In the genomic region with DNA sequence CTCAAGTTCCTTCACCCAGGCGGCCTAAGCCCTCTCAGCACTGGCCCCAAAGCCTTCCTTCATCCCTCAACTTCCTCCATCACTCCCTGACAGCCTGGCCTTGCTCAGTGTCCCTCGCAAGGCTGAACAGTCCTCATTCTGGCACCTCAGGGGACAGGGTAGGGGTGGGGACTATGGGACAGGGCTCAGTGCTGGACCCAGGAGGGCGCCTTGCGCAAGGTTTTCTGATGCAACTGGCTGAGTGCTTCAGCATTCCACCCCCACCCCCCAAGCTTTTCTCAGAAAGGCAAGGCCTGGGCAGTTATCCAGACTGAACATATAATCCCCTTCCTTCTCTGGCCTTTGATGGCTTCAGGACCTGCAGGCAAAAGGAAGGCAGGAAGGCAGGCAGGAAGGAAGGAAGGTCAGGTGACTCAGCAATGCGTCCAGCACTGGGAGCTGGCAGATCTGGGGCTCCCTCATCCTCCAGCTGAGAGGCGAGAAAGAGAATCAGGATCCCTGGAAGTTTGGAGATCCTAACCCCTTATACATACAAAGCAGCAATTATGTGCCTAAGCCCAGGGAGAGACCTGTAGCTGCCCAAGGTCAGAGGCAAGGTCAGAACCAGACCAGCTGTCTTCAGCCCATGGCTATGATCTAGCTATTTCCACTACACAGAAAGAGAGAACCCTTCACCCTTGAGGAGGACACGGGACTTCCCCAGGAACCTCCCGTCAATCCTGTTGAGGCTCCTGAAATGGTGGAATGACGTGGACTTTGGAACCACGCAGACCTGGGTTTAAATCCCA, we compare ENCODE assay signal across 1 cellular context.
TF ChIP-seq lines count a peak whose summit lies in the region.

No MANE protein-coding gene starts in this region.

TF ChIP-seq in K562, 482 proteins besides CTCF, POLR2A, EP300 and RAD21 (continued from another document and continues in another):
- TF ChIP-seq, protein P1, sequence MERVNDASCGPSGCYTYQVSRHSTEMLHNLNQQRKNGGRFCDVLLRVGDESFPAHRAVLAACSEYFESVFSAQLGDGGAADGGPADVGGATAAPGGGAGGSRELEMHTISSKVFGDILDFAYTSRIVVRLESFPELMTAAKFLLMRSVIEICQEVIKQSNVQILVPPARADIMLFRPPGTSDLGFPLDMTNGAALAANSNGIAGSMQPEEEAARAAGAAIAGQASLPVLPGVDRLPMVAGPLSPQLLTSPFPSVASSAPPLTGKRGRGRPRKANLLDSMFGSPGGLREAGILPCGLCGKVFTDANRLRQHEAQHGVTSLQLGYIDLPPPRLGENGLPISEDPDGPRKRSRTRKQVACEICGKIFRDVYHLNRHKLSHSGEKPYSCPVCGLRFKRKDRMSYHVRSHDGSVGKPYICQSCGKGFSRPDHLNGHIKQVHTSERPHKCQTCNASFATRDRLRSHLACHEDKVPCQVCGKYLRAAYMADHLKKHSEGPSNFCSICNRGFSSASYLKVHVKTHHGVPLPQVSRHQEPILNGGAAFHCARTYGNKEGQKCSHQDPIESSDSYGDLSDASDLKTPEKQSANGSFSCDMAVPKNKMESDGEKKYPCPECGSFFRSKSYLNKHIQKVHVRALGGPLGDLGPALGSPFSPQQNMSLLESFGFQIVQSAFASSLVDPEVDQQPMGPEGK (CRISPR knock-in tag; IDR thresholded peaks at IDR 0.05; ENCODE audit: borderline replicate concordance), result no peak
- no peak for TF ChIP-seq ZNF121 (CRISPR knock-in tag; conservative IDR thresholded peaks at IDR 0.05)
- TF ChIP-seq ZNF41 (CRISPR knock-in tag; conservative IDR thresholded peaks at IDR 0.05), result no peak
- peak; percentile 91 for TF ChIP-seq TAF9B (IDR thresholded peaks at IDR 0.05; ENCODE audit: partially characterized antibody)
- TF ChIP-seq MECOM (CRISPR knock-in tag; IDR thresholded peaks at IDR 0.05), result no peak
- peak; percentile 61; the same call in 1 of the 2 replicates for TF ChIP-seq IFI16 (CRISPR knock-in tag; IDR thresholded peaks at IDR 0.05)
- TF ChIP-seq, protein P2, sequence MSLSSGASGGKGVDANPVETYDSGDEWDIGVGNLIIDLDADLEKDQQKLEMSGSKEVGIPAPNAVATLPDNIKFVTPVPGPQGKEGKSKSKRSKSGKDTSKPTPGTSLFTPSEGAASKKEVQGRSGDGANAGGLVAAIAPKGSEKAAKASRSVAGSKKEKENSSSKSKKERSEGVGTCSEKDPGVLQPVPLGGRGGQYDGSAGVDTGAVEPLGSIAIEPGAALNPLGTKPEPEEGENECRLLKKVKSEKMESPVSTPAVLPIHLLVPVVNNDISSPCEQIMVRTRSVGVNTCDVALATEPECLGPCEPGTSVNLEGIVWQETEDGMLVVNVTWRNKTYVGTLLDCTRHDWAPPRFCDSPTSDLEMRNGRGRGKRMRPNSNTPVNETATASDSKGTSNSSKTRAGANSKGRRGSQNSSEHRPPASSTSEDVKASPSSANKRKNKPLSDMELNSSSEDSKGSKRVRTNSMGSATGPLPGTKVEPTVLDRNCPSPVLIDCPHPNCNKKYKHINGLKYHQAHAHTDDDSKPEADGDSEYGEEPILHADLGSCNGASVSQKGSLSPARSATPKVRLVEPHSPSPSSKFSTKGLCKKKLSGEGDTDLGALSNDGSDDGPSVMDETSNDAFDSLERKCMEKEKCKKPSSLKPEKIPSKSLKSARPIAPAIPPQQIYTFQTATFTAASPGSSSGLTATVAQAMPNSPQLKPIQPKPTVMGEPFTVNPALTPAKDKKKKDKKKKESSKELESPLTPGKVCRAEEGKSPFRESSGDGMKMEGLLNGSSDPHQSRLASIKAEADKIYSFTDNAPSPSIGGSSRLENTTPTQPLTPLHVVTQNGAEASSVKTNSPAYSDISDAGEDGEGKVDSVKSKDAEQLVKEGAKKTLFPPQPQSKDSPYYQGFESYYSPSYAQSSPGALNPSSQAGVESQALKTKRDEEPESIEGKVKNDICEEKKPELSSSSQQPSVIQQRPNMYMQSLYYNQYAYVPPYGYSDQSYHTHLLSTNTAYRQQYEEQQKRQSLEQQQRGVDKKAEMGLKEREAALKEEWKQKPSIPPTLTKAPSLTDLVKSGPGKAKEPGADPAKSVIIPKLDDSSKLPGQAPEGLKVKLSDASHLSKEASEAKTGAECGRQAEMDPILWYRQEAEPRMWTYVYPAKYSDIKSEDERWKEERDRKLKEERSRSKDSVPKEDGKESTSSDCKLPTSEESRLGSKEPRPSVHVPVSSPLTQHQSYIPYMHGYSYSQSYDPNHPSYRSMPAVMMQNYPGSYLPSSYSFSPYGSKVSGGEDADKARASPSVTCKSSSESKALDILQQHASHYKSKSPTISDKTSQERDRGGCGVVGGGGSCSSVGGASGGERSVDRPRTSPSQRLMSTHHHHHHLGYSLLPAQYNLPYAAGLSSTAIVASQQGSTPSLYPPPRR (CRISPR knock-in tag; IDR thresholded peaks at IDR 0.05; ENCODE audit: borderline replicate concordance), result no peak
- TF ChIP-seq NBN (IDR thresholded peaks at IDR 0.05; ENCODE audit: low read depth), result peak; percentile 90
- no peak for TF ChIP-seq ZNF696 (CRISPR knock-in tag; conservative IDR thresholded peaks at IDR 0.05)
- TF ChIP-seq GTF2E2 (tag; IDR thresholded peaks at IDR 0.05), result peak; percentile 54; the same call in 1 of the 2 replicates
- TF ChIP-seq, protein P3, sequence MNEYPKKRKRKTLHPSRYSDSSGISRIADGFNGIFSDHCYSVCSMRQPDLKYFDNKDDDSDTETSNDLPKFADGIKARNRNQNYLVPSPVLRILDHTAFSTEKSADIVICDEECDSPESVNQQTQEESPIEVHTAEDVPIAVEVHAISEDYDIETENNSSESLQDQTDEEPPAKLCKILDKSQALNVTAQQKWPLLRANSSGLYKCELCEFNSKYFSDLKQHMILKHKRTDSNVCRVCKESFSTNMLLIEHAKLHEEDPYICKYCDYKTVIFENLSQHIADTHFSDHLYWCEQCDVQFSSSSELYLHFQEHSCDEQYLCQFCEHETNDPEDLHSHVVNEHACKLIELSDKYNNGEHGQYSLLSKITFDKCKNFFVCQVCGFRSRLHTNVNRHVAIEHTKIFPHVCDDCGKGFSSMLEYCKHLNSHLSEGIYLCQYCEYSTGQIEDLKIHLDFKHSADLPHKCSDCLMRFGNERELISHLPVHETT (CRISPR knock-in tag; conservative IDR thresholded peaks at IDR 0.05 in 1 of 2, IDR thresholded peaks at IDR 0.05 in 1 of 2), result peak in 1 of 2 experiments; percentile 46; a peak in 1 of 4 replicates
- TF ChIP-seq, protein P4, sequence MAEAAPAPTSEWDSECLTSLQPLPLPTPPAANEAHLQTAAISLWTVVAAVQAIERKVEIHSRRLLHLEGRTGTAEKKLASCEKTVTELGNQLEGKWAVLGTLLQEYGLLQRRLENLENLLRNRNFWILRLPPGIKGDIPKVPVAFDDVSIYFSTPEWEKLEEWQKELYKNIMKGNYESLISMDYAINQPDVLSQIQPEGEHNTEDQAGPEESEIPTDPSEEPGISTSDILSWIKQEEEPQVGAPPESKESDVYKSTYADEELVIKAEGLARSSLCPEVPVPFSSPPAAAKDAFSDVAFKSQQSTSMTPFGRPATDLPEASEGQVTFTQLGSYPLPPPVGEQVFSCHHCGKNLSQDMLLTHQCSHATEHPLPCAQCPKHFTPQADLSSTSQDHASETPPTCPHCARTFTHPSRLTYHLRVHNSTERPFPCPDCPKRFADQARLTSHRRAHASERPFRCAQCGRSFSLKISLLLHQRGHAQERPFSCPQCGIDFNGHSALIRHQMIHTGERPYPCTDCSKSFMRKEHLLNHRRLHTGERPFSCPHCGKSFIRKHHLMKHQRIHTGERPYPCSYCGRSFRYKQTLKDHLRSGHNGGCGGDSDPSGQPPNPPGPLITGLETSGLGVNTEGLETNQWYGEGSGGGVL (CRISPR knock-in tag; IDR thresholded peaks at IDR 0.05), result no peak
- TF ChIP-seq RCOR1 (IDR thresholded peaks at IDR 0.05; ENCODE audit: borderline replicate concordance in 1 of 2, low read depth in 2 of 2, low read length in 2 of 2), result peak; percentile 61 to 84; a peak in 3 of 4 replicates
- TF ChIP-seq HNRNPH1 (optimal IDR thresholded peaks at IDR 0.05; ENCODE audit: low read depth, low read length), result no peak
- no peak for TF ChIP-seq SIRT6 (IDR thresholded peaks at IDR 0.05; ENCODE audit: low read depth, low read length)
- TF ChIP-seq, protein P5, sequence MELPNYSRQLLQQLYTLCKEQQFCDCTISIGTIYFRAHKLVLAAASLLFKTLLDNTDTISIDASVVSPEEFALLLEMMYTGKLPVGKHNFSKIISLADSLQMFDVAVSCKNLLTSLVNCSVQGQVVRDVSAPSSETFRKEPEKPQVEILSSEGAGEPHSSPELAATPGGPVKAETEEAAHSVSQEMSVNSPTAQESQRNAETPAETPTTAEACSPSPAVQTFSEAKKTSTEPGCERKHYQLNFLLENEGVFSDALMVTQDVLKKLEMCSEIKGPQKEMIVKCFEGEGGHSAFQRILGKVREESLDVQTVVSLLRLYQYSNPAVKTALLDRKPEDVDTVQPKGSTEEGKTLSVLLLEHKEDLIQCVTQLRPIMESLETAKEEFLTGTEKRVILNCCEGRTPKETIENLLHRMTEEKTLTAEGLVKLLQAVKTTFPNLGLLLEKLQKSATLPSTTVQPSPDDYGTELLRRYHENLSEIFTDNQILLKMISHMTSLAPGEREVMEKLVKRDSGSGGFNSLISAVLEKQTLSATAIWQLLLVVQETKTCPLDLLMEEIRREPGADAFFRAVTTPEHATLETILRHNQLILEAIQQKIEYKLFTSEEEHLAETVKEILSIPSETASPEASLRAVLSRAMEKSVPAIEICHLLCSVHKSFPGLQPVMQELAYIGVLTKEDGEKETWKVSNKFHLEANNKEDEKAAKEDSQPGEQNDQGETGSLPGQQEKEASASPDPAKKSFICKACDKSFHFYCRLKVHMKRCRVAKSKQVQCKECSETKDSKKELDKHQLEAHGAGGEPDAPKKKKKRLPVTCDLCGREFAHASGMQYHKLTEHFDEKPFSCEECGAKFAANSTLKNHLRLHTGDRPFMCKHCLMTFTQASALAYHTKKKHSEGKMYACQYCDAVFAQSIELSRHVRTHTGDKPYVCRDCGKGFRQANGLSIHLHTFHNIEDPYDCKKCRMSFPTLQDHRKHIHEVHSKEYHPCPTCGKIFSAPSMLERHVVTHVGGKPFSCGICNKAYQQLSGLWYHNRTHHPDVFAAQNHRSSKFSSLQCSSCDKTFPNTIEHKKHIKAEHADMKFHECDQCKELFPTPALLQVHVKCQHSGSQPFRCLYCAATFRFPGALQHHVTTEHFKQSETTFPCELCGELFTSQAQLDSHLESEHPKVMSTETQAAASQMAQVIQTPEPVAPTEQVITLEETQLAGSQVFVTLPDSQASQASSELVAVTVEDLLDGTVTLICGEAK (IDR thresholded peaks at IDR 0.05), result no peak
- TF ChIP-seq, protein P5 (CRISPR knock-in tag; IDR thresholded peaks at IDR 0.05), result no peak
- TF ChIP-seq POLR3A (IDR thresholded peaks at IDR 0.05; ENCODE audit: borderline replicate concordance, extremely low read depth, insufficient read depth, insufficient read length), result no peak
- no peak for TF ChIP-seq RFX1 (IDR thresholded peaks at IDR 0.05)
- TF ChIP-seq FOXM1 (IDR thresholded peaks at IDR 0.05; ENCODE audit: low read depth), result peak; percentile 39
- TF ChIP-seq FOXM1 (CRISPR knock-in tag; IDR thresholded peaks at IDR 0.05; ENCODE audit: low read depth), result no peak
- TF ChIP-seq GTF2F1 (IDR thresholded peaks at IDR 0.05; ENCODE audit: low read depth, low read length), result no peak
- TF ChIP-seq, protein P6, sequence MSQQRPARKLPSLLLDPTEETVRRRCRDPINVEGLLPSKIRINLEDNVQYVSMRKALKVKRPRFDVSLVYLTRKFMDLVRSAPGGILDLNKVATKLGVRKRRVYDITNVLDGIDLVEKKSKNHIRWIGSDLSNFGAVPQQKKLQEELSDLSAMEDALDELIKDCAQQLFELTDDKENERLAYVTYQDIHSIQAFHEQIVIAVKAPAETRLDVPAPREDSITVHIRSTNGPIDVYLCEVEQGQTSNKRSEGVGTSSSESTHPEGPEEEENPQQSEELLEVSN (IDR thresholded peaks at IDR 0.05; ENCODE audit: borderline replicate concordance in 1 of 2, extremely low read depth in 1 of 2, insufficient read depth in 1 of 2, insufficient read length in 1 of 2, low read depth in 1 of 2, low read length in 1 of 2, poor library complexity in 1 of 2, severe bottlenecking in 1 of 2), result peak in 1 of 2 experiments; percentile 27
- no peak for TF ChIP-seq U2AF1 (optimal IDR thresholded peaks at IDR 0.05; ENCODE audit: low read depth, low read length)
- TF ChIP-seq BCOR (IDR thresholded peaks at IDR 0.05), result no peak
- peak; percentile 76; the same call in 1 of the 2 replicates for TF ChIP-seq GABPB1 (CRISPR knock-in tag; IDR thresholded peaks at IDR 0.05)
- TF ChIP-seq, protein P7, sequence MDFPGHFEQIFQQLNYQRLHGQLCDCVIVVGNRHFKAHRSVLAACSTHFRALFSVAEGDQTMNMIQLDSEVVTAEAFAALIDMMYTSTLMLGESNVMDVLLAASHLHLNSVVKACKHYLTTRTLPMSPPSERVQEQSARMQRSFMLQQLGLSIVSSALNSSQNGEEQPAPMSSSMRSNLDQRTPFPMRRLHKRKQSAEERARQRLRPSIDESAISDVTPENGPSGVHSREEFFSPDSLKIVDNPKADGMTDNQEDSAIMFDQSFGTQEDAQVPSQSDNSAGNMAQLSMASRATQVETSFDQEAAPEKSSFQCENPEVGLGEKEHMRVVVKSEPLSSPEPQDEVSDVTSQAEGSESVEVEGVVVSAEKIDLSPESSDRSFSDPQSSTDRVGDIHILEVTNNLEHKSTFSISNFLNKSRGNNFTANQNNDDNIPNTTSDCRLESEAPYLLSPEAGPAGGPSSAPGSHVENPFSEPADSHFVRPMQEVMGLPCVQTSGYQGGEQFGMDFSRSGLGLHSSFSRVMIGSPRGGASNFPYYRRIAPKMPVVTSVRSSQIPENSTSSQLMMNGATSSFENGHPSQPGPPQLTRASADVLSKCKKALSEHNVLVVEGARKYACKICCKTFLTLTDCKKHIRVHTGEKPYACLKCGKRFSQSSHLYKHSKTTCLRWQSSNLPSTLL (IDR thresholded peaks at IDR 0.05), result 0 out of 2 replicates have a peak, but pooled peaks have one; percentile 58
